In the genomic region with DNA sequence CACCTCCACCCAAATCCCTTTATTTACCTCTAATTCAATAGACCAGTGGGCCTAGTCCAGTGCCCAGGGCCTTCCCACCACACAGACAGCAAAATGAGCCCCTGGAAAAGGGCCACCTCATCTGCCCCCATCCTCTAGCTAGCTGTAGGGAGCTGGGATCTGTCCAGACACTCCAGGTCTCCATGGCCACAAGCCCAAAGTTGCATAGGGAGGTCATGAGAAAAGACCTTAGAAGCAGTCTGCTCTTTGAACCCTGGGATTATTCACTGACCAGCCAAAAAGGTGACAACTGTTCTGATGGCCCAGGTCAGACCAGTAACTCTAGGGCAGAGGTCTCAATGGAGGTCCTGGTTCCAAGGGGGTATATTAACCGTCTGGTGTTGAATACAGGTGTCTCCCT, we compare ENCODE assay signal across 13 cellular contexts. TPM values are rescaled to one million over a fixed set of nuclear protein-coding genes. Genes with fewer than 3 reads are reported as not detected.
DNase-seq lines count a peak whose midpoint lies in the region; ATAC-seq, FAIRE-seq and TF ChIP-seq lines count a peak whose summit lies in the region.
"Had no signal": no experiment of that assay in that cellular context is flagged by ENCODE, and none has a peak within 500 bp of the region (broad histone marks: within the 10 kb centered on the region; RNA-seq: fewer than 3 reads in every experiment).

No MANE protein-coding gene starts in this region.

- peak overlapping the region in 7 of 8 donors; percentile 21 to 72 (median 41) for H3K4me3 Mint-ChIP-seq in CD4-positive, alpha-beta memory T cell
- H3K4me3 Mint-ChIP-seq in T-cell: peak overlapping the region; percentile 65 to 77 (median 68)
- H3K4me3 Mint-ChIP-seq in activated T-helper 1 cell treated with anti-CD3 and anti-CD28 coated beads, Interleukin-12 subunit alpha, Interleukin-12 subunit beta, Interleukin-2, Interleukin-4 antibody, amounts not matched to agents 30 ng/mL and 10 ng/mL and 1 ng/mL, durations not matched to agents 14 hours and 24 hours and 36 hours: no peak overlapping the region

- H3K27ac ChIP-seq in CD4-positive, alpha-beta memory T cell (ENCODE audit: low read depth, low read length): no peak overlapping the region
- H3K27ac ChIP-seq in kidney (ENCODE audit: low read depth in 2 of 2, low read length in 2 of 2): peak overlapping the region; percentile 92 to 96
- peak overlapping the region; percentile 99 for H3K27ac ChIP-seq in psoas muscle
- H3K27ac ChIP-seq: C4-2B had no signal

- H3K27me3 ChIP-seq in CD4-positive, alpha-beta memory T cell (ENCODE audit: insufficient read depth, low read length): peaks cover 4% of the 10 kb centered on the region
- H3K27me3 ChIP-seq in psoas muscle (ENCODE audit: insufficient read depth in 3 of 3, low read length in 2 of 3): no peaks in the 10 kb centered on the region

- CTCF ChIA-PET in CD4-positive, alpha-beta memory T cell (lab: Charles Lee; ENCODE audit: partially characterized antibody): interaction anchor here (1.1 to 1.3 kb wide), 2 partner anchors 22 to 60 kb away, joined by 3 to 4 read pairs; no protein-coding TSS in a partner anchor
- CTCF ChIA-PET in T-cell (lab: Charles Lee): interaction anchor here in 1 of 2 donors (0.6 kb wide), 1 partner anchor 15 kb away, joined by 3 read pairs; no protein-coding TSS in a partner anchor

- H3K9me3 ChIP-seq in CD4-positive, alpha-beta memory T cell (ENCODE audit: control insufficient read depth in 1 of 2, low read length in 2 of 2): no peaks in the 10 kb centered on the region
- H3K9me3 ChIP-seq in kidney (ENCODE audit: control insufficient read depth in 1 of 2, low read length in 2 of 2) (no peaks in the 10 kb centered on the region), psoas muscle (no peaks in the 10 kb centered on the region)

- H3K4me1 Mint-ChIP-seq in CD4-positive, alpha-beta memory T cell: peaks cover 21 to 45% (median 32%) of the 10 kb centered on the region in 4 donors
- peaks cover 33 to 48% (median 46%) of the 10 kb centered on the region in 3 donors for H3K4me1 Mint-ChIP-seq in T-cell
- H3K4me1 Mint-ChIP-seq in activated T-helper 1 cell treated with anti-CD3 and anti-CD28 coated beads, Interleukin-12 subunit alpha, Interleukin-12 subunit beta, Interleukin-2, Interleukin-4 antibody, amounts not matched to agents 30 ng/mL and 10 ng/mL and 1 ng/mL, durations not matched to agents 14 hours and 24 hours and 36 hours (ENCODE audit: low read depth): peaks cover 45% of the 10 kb centered on the region

- H3K9ac ChIP-seq in kidney (ENCODE audit: low read length in 2 of 2): no peak overlapping the region

- H3K4me1 ChIP-seq in CD4-positive, alpha-beta memory T cell (ENCODE audit: insufficient read depth, low read length): peaks cover 17% of the 10 kb centered on the region
- peaks cover 22 to 46% of the 10 kb centered on the region in 2 donors for H3K4me1 ChIP-seq in kidney (ENCODE audit: control insufficient read depth in 1 of 2, insufficient read depth in 1 of 2, low read depth in 1 of 2, low read length in 2 of 2)
- H3K4me1 ChIP-seq in psoas muscle: peaks cover 74% of the 10 kb centered on the region

- no peak overlapping the region for H3K27ac Mint-ChIP-seq in CD4-positive, alpha-beta memory T cell
- H3K27ac Mint-ChIP-seq in T-cell: no peak overlapping the region
- H3K27ac Mint-ChIP-seq in activated T-helper 1 cell treated with anti-CD3 and anti-CD28 coated beads, Interleukin-12 subunit alpha, Interleukin-12 subunit beta, Interleukin-2, Interleukin-4 antibody, amounts not matched to agents 30 ng/mL and 10 ng/mL and 1 ng/mL, durations not matched to agents 14 hours and 24 hours and 36 hours: no peak overlapping the region

- H3K9me3 Mint-ChIP-seq in CD4-positive, alpha-beta memory T cell: no peaks in the 10 kb centered on the region
- no peaks in the 10 kb centered on the region for H3K9me3 Mint-ChIP-seq in T-cell
- H3K9me3 Mint-ChIP-seq in activated T-helper 1 cell treated with anti-CD3 and anti-CD28 coated beads, Interleukin-12 subunit alpha, Interleukin-12 subunit beta, Interleukin-2, Interleukin-4 antibody, amounts not matched to agents 30 ng/mL and 10 ng/mL and 1 ng/mL, durations not matched to agents 14 hours and 24 hours and 36 hours: no peaks in the 10 kb centered on the region

- no peaks in the 10 kb centered on the region for H3K36me3 Mint-ChIP-seq in CD4-positive, alpha-beta memory T cell
- H3K36me3 Mint-ChIP-seq in T-cell: no peaks in the 10 kb centered on the region
- no peaks in the 10 kb centered on the region for H3K36me3 Mint-ChIP-seq in activated T-helper 1 cell treated with anti-CD3 and anti-CD28 coated beads, Interleukin-12 subunit alpha, Interleukin-12 subunit beta, Interleukin-2, Interleukin-4 antibody, amounts not matched to agents 30 ng/mL and 10 ng/mL and 1 ng/mL, durations not matched to agents 14 hours and 24 hours and 36 hours (ENCODE audit: low read depth)

- intact Hi-C loops in CD4-positive, alpha-beta memory T cell (cut with micrococcal nuclease): no loop called here
- intact Hi-C loops in kidney (cut with DNase I): no loop called here
- intact Hi-C loops in psoas muscle (cut with DNase I): loop anchor here in 1 of 2 donors (5.0 kb wide), 1 partner anchor 96 kb away; no protein-coding TSS in a partner anchor
- intact Hi-C loops in activated T-helper 1 cell treated with anti-CD3 and anti-CD28 coated beads, Interleukin-12 subunit alpha, Interleukin-12 subunit beta, Interleukin-2, Interleukin-4 antibody, amounts not matched to agents 30 ng/mL and 10 ng/mL and 1 ng/mL, durations not matched to agents 14 hours and 24 hours and 36 hours (cut with micrococcal nuclease): loop anchor here (5.0 kb wide), 1 partner anchor 129 kb away; a partner anchor contains a TSS

- TF ChIP-seq CTCF in kidney (IDR thresholded peaks at IDR 0.05; ENCODE audit: borderline replicate concordance, extremely low read depth, insufficient read depth): no peak
- TF ChIP-seq CTCF in psoas muscle (IDR thresholded peaks at IDR 0.05): no peak

- H3K4me3 ChIP-seq in CD4-positive, alpha-beta memory T cell (ENCODE audit: low read length in 2 of 2): no peak overlapping the region
- H3K4me3 ChIP-seq in kidney (ENCODE audit: low read length in 2 of 2) (no peak overlapping the region), psoas muscle (peak overlapping the region; percentile 96)
- H3K4me3 ChIP-seq: skin epidermis had no signal

- POLR2A ChIA-PET in CD4-positive, alpha-beta memory T cell (lab: Charles Lee; ENCODE audit: partially characterized antibody): interaction anchor here (0.8 to 2.2 kb wide), 2 partner anchors 35 to 54 kb away, joined by 3 to 6 read pairs; a partner anchor contains a TSS
- POLR2A ChIA-PET in T-cell (lab: Charles Lee): interaction anchor here in 1 of 2 donors (0.6 kb wide), 1 partner anchor 40 kb away, joined by 3 read pairs; no protein-coding TSS in a partner anchor

- DNase-seq in CD4-positive, alpha-beta memory T cell: no peak
- no peak for DNase-seq in T-cell
- DNase-seq in kidney: no peak
- peak in 1 of 2 donors; percentile 6 for DNase-seq in psoas muscle
- DNase-seq in activated T-helper 1 cell treated with anti-CD3 and anti-CD28 coated beads, Interleukin-12 subunit alpha, Interleukin-12 subunit beta, Interleukin-2, Interleukin-4 antibody, amounts not matched to agents 30 ng/mL and 10 ng/mL and 1 ng/mL, durations not matched to agents 14 hours and 24 hours and 36 hours (ENCODE audit: low spot score): no peak
- DNase-seq in NCI-H510A treated with DMSO at 0.1 percent for 48 hours (lab: John Stamatoyannopoulos, UW): no peak
- DNase-seq: HCEC 1CT, kidney glomerular epithelial cell, NCI-H526 treated with DMSO at 0.1 percent for 48 hours had no signal

- 50 to 61% (median 54%) methylated on average over 1 of the region's 1 CpG for WGBS in psoas muscle, 3 donors

- ATAC-seq in T-cell (replicated peaks in 1 of 4): no peak
- ATAC-seq in psoas muscle: no peak
- no peak for ATAC-seq in HG03565 (IDR thresholded peaks at IDR 0.05; ENCODE audit: unreplicated experiment)
- no peak for ATAC-seq in GM18519 (IDR thresholded peaks at IDR 0.05; ENCODE audit: low FRiP score, unreplicated experiment)

- FAIRE-seq in kidney (lab: Jason Lieb, UNC): no peak

- H3K27me3 Mint-ChIP-seq in CD4-positive, alpha-beta memory T cell: peaks cover 2 to 6% of the 10 kb centered on the region in 2 donors
- peaks cover 10 to 19% of the 10 kb centered on the region in 2 donors for H3K27me3 Mint-ChIP-seq in T-cell
- peaks cover 52% of the 10 kb centered on the region for H3K27me3 Mint-ChIP-seq in activated T-helper 1 cell treated with anti-CD3 and anti-CD28 coated beads, Interleukin-12 subunit alpha, Interleukin-12 subunit beta, Interleukin-2, Interleukin-4 antibody, amounts not matched to agents 30 ng/mL and 10 ng/mL and 1 ng/mL, durations not matched to agents 14 hours and 24 hours and 36 hours (ENCODE audit: insufficient read depth)

- no peaks in the 10 kb centered on the region for H3K36me3 ChIP-seq in CD4-positive, alpha-beta memory T cell (ENCODE audit: insufficient read depth, low read length)
- no peaks in the 10 kb centered on the region for H3K36me3 ChIP-seq in kidney (ENCODE audit: control insufficient read depth in 1 of 2, insufficient read depth in 2 of 2, low read length in 2 of 2)
- no peaks in the 10 kb centered on the region for H3K36me3 ChIP-seq in psoas muscle (ENCODE audit: insufficient read depth in 1 of 2, low read depth in 1 of 2)

RNA-seq across cellular contexts. Expression of a gene that starts 2.0 kb away (rescaled TPM):
- total RNA-seq in CD4-positive, alpha-beta memory T cell: under 1 TPM; 0.61 to 0.90 TPM
- not detected for polyA plus RNA-seq in CD4-positive, alpha-beta memory T cell
- total RNA-seq in T-cell (1 to 10 TPM in 1 of 5 donors, under 1 TPM in 3, not detected in 1; 0.33 to 1.4 (median 0.74) TPM), kidney (52.3 TPM), psoas muscle (10 to 100 TPM; 31.1 to 67.2 (median 47.4) TPM)
- polyA plus RNA-seq in kidney (ENCODE audit: insufficient read depth, low read depth, low replicate concordance) (33.0 TPM), psoas muscle (10 to 100 TPM; 28.0 to 56.5 (median 46.4) TPM)
- total RNA-seq in activated T-helper 1 cell treated with anti-CD3 and anti-CD28 coated beads, Interleukin-12 subunit alpha, Interleukin-12 subunit beta, Interleukin-2, Interleukin-4 antibody, amounts not matched to agents 30 ng/mL and 10 ng/mL and 1 ng/mL, durations not matched to agents 14 hours and 24 hours and 36 hours: 0.37 TPM in 1 of 2 replicates, not detected in the other

RNA-seq across cellular contexts. Expression of a gene that starts 34.8 kb away (rescaled TPM):
- total RNA-seq in CD4-positive, alpha-beta memory T cell: 10 to 100 TPM; 76.0 to 76.6 TPM
- polyA plus RNA-seq in CD4-positive, alpha-beta memory T cell: 10 to 100 TPM; 30.6 to 50.2 TPM
- total RNA-seq in T-cell: 10 to 100 TPM; 43.1 to 68.1 (median 63.8) TPM
- total RNA-seq in kidney: 92.5 TPM
- 26.0 TPM for polyA plus RNA-seq in kidney (ENCODE audit: insufficient read depth, low read depth, low replicate concordance)
- total RNA-seq in psoas muscle: 10 to 100 TPM; 45.7 to 92.5 (median 70.7) TPM
- polyA plus RNA-seq in psoas muscle: 10 to 100 TPM; 30.6 to 50.5 (median 36.6) TPM
- total RNA-seq in activated T-helper 1 cell treated with anti-CD3 and anti-CD28 coated beads, Interleukin-12 subunit alpha, Interleukin-12 subunit beta, Interleukin-2, Interleukin-4 antibody, amounts not matched to agents 30 ng/mL and 10 ng/mL and 1 ng/mL, durations not matched to agents 14 hours and 24 hours and 36 hours: 37.7 and 41.2 TPM in 2 replicates

RNA-seq across cellular contexts. Expression of a gene that starts 53.8 kb away (rescaled TPM):
- total RNA-seq in CD4-positive, alpha-beta memory T cell: 100 to 1,000 TPM; 242 to 257 TPM
- polyA plus RNA-seq in CD4-positive, alpha-beta memory T cell: 10 to 100 TPM; 32.4 to 59.3 TPM
- total RNA-seq in T-cell (100 to 1,000 TPM; 112 to 266 (median 261) TPM), kidney (177 TPM), psoas muscle (100 to 1,000 TPM in 2 of 4 donors, 10 to 100 TPM in 2; 71.2 to 141 (median 100) TPM)
- polyA plus RNA-seq in kidney (ENCODE audit: insufficient read depth, low read depth, low replicate concordance) (69.8 TPM), psoas muscle (100 to 1,000 TPM in 1 of 3 donors, 10 to 100 TPM in 2; 61.2 to 128 (median 93.7) TPM)
- total RNA-seq in activated T-helper 1 cell treated with anti-CD3 and anti-CD28 coated beads, Interleukin-12 subunit alpha, Interleukin-12 subunit beta, Interleukin-2, Interleukin-4 antibody, amounts not matched to agents 30 ng/mL and 10 ng/mL and 1 ng/mL, durations not matched to agents 14 hours and 24 hours and 36 hours: 491 and 498 TPM in 2 replicates

Comparison
In these comparisons a context has a peak if more than half of its experiments do, and no peak if none do; other contexts are left out.
1. RNA of a gene that starts 2.0 kb away (total RNA-seq): 52.3 TPM in kidney (single experiment) and 31.1 to 67.2 TPM in psoas muscle; 0.61 to 0.90 TPM in CD4-positive, alpha-beta memory T cell, 0.33 to 1.4 TPM in T-cell and 0.37 TPM in activated T-helper 1 cell treated with anti-CD3 and anti-CD28 coated beads, Interleukin-12 subunit alpha, Interleukin-12 subunit beta, Interleukin-2, Interleukin-4 antibody, amounts not matched to agents 30 ng/mL and 10 ng/mL and 1 ng/mL, durations not matched to agents 14 hours and 24 hours and 36 hours; every median in the first group is over 10 times any median in the second.